8 cellular contexts compared by ENCODE assay signal in genomic region chr6:104859225-104860146, GRCh38. TPM values are rescaled to one million over a fixed set of nuclear protein-coding genes. Genes with fewer than 3 reads are reported as not detected.
DNase-seq lines count a peak whose midpoint lies in the region; ATAC-seq lines count a peak whose summit lies in the region.

TSS of gene HACE1 (minus strand) at chr6:104859919. CDS start at chr6:104859642, 277 bp downstream.

- H3K27ac ChIP-seq in mesodermal cell (ENCODE audit: low read depth, low read length, severe bottlenecking) = peak within 1 kb of the TSS; percentile 64

- peak; percentile 85 for DNase-seq in COR-L47 (lab: John Stamatoyannopoulos, UW)
- peak; percentile 61 for DNase-seq in HS-5 (ENCODE audit: low read depth)
- DNase-seq in NOMO-1 (lab: John Stamatoyannopoulos, UW; ENCODE audit: unreplicated experiment in 2 of 2) = peak; percentile 85 to 91
- peak; percentile 66 to 76 for DNase-seq in activated CD8-positive, alpha-beta memory T cell treated with anti-CD3 and anti-CD28 coated beads for 4 hours (ENCODE audit: low read depth in 2 of 2)
- peak; percentile 75 to 76 for DNase-seq in stimulated activated CD8-positive, alpha-beta memory T cell treated with anti-CD3 and anti-CD28 coated beads, Interleukin-15, amount 100 ng/mL, for 4 hours (ENCODE audit: low read depth in 2 of 2)

- H3K36me3 ChIP-seq in endocrine pancreas (ENCODE audit: control insufficient read depth, insufficient read depth, low read length) (no peaks in the 10 kb centered on the region), mesodermal cell (ENCODE audit: control insufficient read depth, insufficient read depth, low read length) (peaks cover 9% of the 10 kb centered on the region)

- 0 to 1% methylated on average over 76 to 82 of the region's 89 CpGs for WGBS in mesodermal cell (ENCODE audit: insufficient coverage in 2 of 2), 2 experiments

- H3K9ac ChIP-seq in endocrine pancreas (ENCODE audit: control insufficient read depth, insufficient read depth, low read length) = peak within 1 kb of the TSS; percentile 81

- H3K27me3 ChIP-seq in endocrine pancreas (ENCODE audit: control insufficient read depth, insufficient read depth, low read length) = no peaks in the 10 kb centered on the region

- peak within 1 kb of the TSS; percentile 74 for H3K4me3 ChIP-seq in endocrine pancreas (ENCODE audit: control insufficient read depth, insufficient read depth, low read length)
- peak within 1 kb of the TSS; percentile 77 for H3K4me3 ChIP-seq in mesodermal cell (ENCODE audit: extremely low read depth, insufficient read depth, low read length, poor library complexity, severe bottlenecking)

- H3K9me3 ChIP-seq in endocrine pancreas (ENCODE audit: control insufficient read depth, low read length) (no peaks in the 10 kb centered on the region), mesodermal cell (ENCODE audit: control insufficient read depth, low read length) (no peaks in the 10 kb centered on the region)

- H3K4me1 ChIP-seq in endocrine pancreas (ENCODE audit: control insufficient read depth, insufficient read depth, low read length) = no peaks in the 10 kb centered on the region
- no peaks in the 10 kb centered on the region for H3K4me1 ChIP-seq in mesodermal cell (ENCODE audit: control insufficient read depth, insufficient read depth, low read length, poor library complexity, severe bottlenecking)

- peak; percentile 99 for ATAC-seq in GM19468 (IDR thresholded peaks at IDR 0.05; ENCODE audit: extremely low read depth, unreplicated experiment)

RNA-seq across cellular contexts. Expression of gene HACE1, which starts in this region (rescaled TPM):
- polyA plus RNA-seq in mesodermal cell (2013, experiment 1 of 2) = 15.9 TPM
- polyA plus RNA-seq in mesodermal cell (2013, experiment 2 of 2) = 15.6 TPM

Comparison
In these comparisons a context has a peak if more than half of its experiments do, and no peak if none do; other contexts are left out.
1. Peak in every context shown above with its lines: DNase-seq, ATAC-seq, H3K4me3 ChIP-seq and H3K27ac ChIP-seq.